ENCODE assay signal across 9 cellular contexts in genomic region chr15:81752149-81752942, GRCh38.
DNase-seq lines count a peak whose midpoint lies in the region; TF ChIP-seq lines count a peak whose summit lies in the region.
"Had no signal": no experiment of that assay in that cellular context is flagged by ENCODE, and none has a peak within 500 bp of the region (broad histone marks: within the 10 kb centered on the region; RNA-seq: fewer than 3 reads in every experiment).

No MANE protein-coding gene starts in this region.

- no peaks in the 10 kb centered on the region for H3K9me3 Mint-ChIP-seq in activated naive CD4-positive, alpha-beta T cell treated with anti-CD3 and anti-CD28 coated beads, Interleukin-2, amount 10 ng/mL, durations not matched to agents 7 days and 5 days
- peaks cover 3% of the 10 kb centered on the region for H3K9me3 Mint-ChIP-seq in Calu3 (ENCODE audit: low read depth, unreplicated experiment)

- no peaks in the 10 kb centered on the region for H3F3A ChIP-seq in GM23248 (ENCODE audit: insufficient read depth)

- no peak overlapping the region for H3K4me3 Mint-ChIP-seq in activated naive CD4-positive, alpha-beta T cell treated with anti-CD3 and anti-CD28 coated beads, Interleukin-2, amount 10 ng/mL, durations not matched to agents 7 days and 5 days
- no peak overlapping the region for H3K4me3 Mint-ChIP-seq in Calu3 (ENCODE audit: low read depth, unreplicated experiment)

- H3K4me3 ChIP-seq in GM23248 = no peak overlapping the region

- intact Hi-C loops in Calu3 (cut with micrococcal nuclease; ENCODE audit: unreplicated experiment) = no loop called here

- no peaks in the 10 kb centered on the region for H3K27me3 Mint-ChIP-seq in activated naive CD4-positive, alpha-beta T cell treated with anti-CD3 and anti-CD28 coated beads, Interleukin-2, amount 10 ng/mL, durations not matched to agents 7 days and 5 days
- no peaks in the 10 kb centered on the region for H3K27me3 Mint-ChIP-seq in Calu3 (ENCODE audit: unreplicated experiment)

- no peak overlapping the region for H2AFZ ChIP-seq in GM23248
- H2AFZ ChIP-seq: parathyroid adenoma had no signal

- no peaks in the 10 kb centered on the region for H3K36me3 Mint-ChIP-seq in activated naive CD4-positive, alpha-beta T cell treated with anti-CD3 and anti-CD28 coated beads, Interleukin-2, amount 10 ng/mL, durations not matched to agents 7 days and 5 days
- no peaks in the 10 kb centered on the region for H3K36me3 Mint-ChIP-seq in Calu3 (ENCODE audit: insufficient read depth, unreplicated experiment)

- H3K4me2 ChIP-seq in GM23248 (ENCODE audit: unreplicated experiment) = no peak overlapping the region

- 8 to 11% methylated on average over 5 of the region's 5 CpGs for WGBS in GM23248 (ENCODE audit: low coverage in 1 of 2, low lambda C conversion rate in 2 of 2, missing lambda C conversion rate in 2 of 2), 2 experiments

- no peak overlapping the region for H3K27ac ChIP-seq in GM23248
- H3K27ac ChIP-seq: parathyroid adenoma had no signal

- no peaks in the 10 kb centered on the region for H3K27me3 ChIP-seq in GM23248 (replicated peaks; ENCODE audit: insufficient read depth)

- H3K9me3 ChIP-seq in GM23248 (ENCODE audit: low read depth) = no peaks in the 10 kb centered on the region

- in situ Hi-C loops in GM23248 (cut with MboI) = no loop called here

- no peaks in the 10 kb centered on the region for H3K36me3 ChIP-seq in GM23248 (ENCODE audit: low read depth)

- no peak for TF ChIP-seq CTCF in Calu3 (IDR thresholded peaks at IDR 0.05; ENCODE audit: unreplicated experiment)

- no peaks in the 10 kb centered on the region for H3K4me1 ChIP-seq in GM23248 (ENCODE audit: insufficient read depth)
- H3K4me1 ChIP-seq: parathyroid adenoma had no signal

- CTCF ChIA-PET in activated naive CD4-positive, alpha-beta T cell treated with anti-CD3 and anti-CD28 coated beads, Interleukin-2, amount 10 ng/mL, durations not matched to agents 7 days and 5 days (lab: Charles Lee) = no interaction called here
- CTCF ChIA-PET in Calu3 (lab: Charles Lee) = interaction anchor here (0.7 kb wide), 1 partner anchor 1434 kb away, joined by 3 read pairs; no protein-coding TSS in a partner anchor

- no peaks in the 10 kb centered on the region for H3K79me2 ChIP-seq in GM23248 (ENCODE audit: insufficient read depth)
- H3K79me2 ChIP-seq: parathyroid adenoma had no signal

- no peaks in the 10 kb centered on the region for H3K9me2 ChIP-seq in GM23248 (ENCODE audit: insufficient read depth)

- BruUV-seq in Calu3 (replicated peaks; lab: Mats Ljungman, UMichigan) = no TSS peak

- H3K4me1 Mint-ChIP-seq in activated naive CD4-positive, alpha-beta T cell treated with anti-CD3 and anti-CD28 coated beads, Interleukin-2, amount 10 ng/mL, durations not matched to agents 7 days and 5 days = no peaks in the 10 kb centered on the region
- no peaks in the 10 kb centered on the region for H3K4me1 Mint-ChIP-seq in Calu3 (ENCODE audit: low read depth, unreplicated experiment)

- H4K20me1 ChIP-seq in GM23248 (ENCODE audit: insufficient read depth) = no peaks in the 10 kb centered on the region

- H3K9ac ChIP-seq in GM23248 = no peak overlapping the region
- H3K9ac ChIP-seq: parathyroid adenoma had no signal

- peak; percentile 27 for DNase-seq in GM23248
- DNase-seq in NCI-H69 (lab: John Stamatoyannopoulos, UW) = peak; percentile 96
- peak; percentile 75 for DNase-seq in epidermal melanocyte (ENCODE audit: insufficient read length, low spot score)
- peak; percentile 26 for DNase-seq in occipital lobe (lab: John Stamatoyannopoulos, UW)
- DNase-seq in activated naive CD4-positive, alpha-beta T cell treated with anti-CD3 and anti-CD28 coated beads, Interleukin-2, amount 10 ng/mL, durations not matched to agents 7 days and 5 days = no peak
- DNase-seq in AML-193 (lab: John Stamatoyannopoulos, UW) = no peak
- DNase-seq in Calu3 = no peak
- DNase-seq in activated CD4-positive, alpha-beta T cell treated with anti-CD3 and anti-CD28 coated beads for 1 hour = no peak

- no peak overlapping the region for H3K27ac Mint-ChIP-seq in activated naive CD4-positive, alpha-beta T cell treated with anti-CD3 and anti-CD28 coated beads, Interleukin-2, amount 10 ng/mL, durations not matched to agents 7 days and 5 days
- H3K27ac Mint-ChIP-seq in Calu3 (ENCODE audit: unreplicated experiment) = no peak overlapping the region

Comparison
In these comparisons a context has a peak if more than half of its experiments do, and no peak if none do; other contexts are left out.
1. DNase-seq: peak in GM23248 (single experiment), NCI-H69 (single experiment), epidermal melanocyte (single experiment) and occipital lobe (single experiment); none in activated naive CD4-positive, alpha-beta T cell treated with anti-CD3 and anti-CD28 coated beads, Interleukin-2, amount 10 ng/mL, durations not matched to agents 7 days and 5 days (single experiment), AML-193 (0 of 2), Calu3 (single experiment) and activated CD4-positive, alpha-beta T cell treated with anti-CD3 and anti-CD28 coated beads for 1 hour (single experiment).